ENCODE assay signal across 17 cellular contexts in genomic region chr2:40197121-40197520, GRCh38.
"Had no signal": no experiment of that assay in that cellular context is flagged by ENCODE, and none has a peak within 500 bp of the region (broad histone marks: within the 10 kb centered on the region; RNA-seq: fewer than 3 reads in every experiment).

No MANE protein-coding gene starts in this region.

- H3K9me3 ChIP-seq: gastrocnemius medialis, heart left ventricle, prostate gland, right lobe of liver, testis, upper lobe of right lung had no signal

- H3K4me1 ChIP-seq: gastrocnemius medialis, prostate gland, right lobe of liver, testis, upper lobe of right lung had no signal

- H3K9me3 Mint-ChIP-seq: nephron progenitor cell; stimulated activated naive CD8-positive, alpha-beta T cell treated with anti-CD3 and anti-CD28 coated beads, Interleukin-15, amount 100 ng/mL, for 72 hours had no signal

- H3K36me3 Mint-ChIP-seq: immature natural killer cell had no signal

- H3K4me3 Mint-ChIP-seq: immature natural killer cell; nephron progenitor cell; stimulated activated naive CD8-positive, alpha-beta T cell treated with anti-CD3 and anti-CD28 coated beads, Interleukin-15, amount 100 ng/mL, for 72 hours had no signal

- ATAC-seq: gastrocnemius medialis; right lobe of liver; stimulated activated naive CD8-positive, alpha-beta T cell treated with anti-CD3 and anti-CD28 coated beads, Interleukin-15, amount 100 ng/mL, for 72 hours; upper lobe of right lung had no signal

- H3K36me3 ChIP-seq: brain microvascular endothelial cell, gastrocnemius medialis, prostate gland, right lobe of liver, upper lobe of right lung had no signal

- H3K27ac Mint-ChIP-seq: immature natural killer cell; nephron progenitor cell; stimulated activated naive CD8-positive, alpha-beta T cell treated with anti-CD3 and anti-CD28 coated beads, Interleukin-15, amount 100 ng/mL, for 72 hours had no signal

- DNase-seq: activated CD4-positive, alpha-beta T cell treated with anti-CD3 and anti-CD28 coated beads, Interleukin-2, amount 50 U/mL, for 4 hours; activated CD4-positive, CD25-positive, alpha-beta regulatory T cell treated with anti-CD3 and anti-CD28 coated beads, Interleukin-2, amount 50 U/mL, for 72 hours; activated naive CD4-positive, alpha-beta T cell; activated T-cell treated with anti-CD3 and anti-CD28 coated beads for 4 hours; brain microvascular endothelial cell; dermis blood vessel endothelial cell; gastrocnemius medialis; heart left ventricle; immature natural killer cell; nephron progenitor cell; right lobe of liver; stimulated activated naive CD8-positive, alpha-beta T cell treated with anti-CD3 and anti-CD28 coated beads, Interleukin-15, amount 100 ng/mL, for 72 hours; T-helper 9 cell; testis; upper lobe of right lung had no signal

- H3K4me1 Mint-ChIP-seq: immature natural killer cell; stimulated activated naive CD8-positive, alpha-beta T cell treated with anti-CD3 and anti-CD28 coated beads, Interleukin-15, amount 100 ng/mL, for 72 hours had no signal

- H3K27me3 ChIP-seq: brain microvascular endothelial cell, gastrocnemius medialis, heart left ventricle, right lobe of liver, testis, upper lobe of right lung had no signal

- H3K4me3 ChIP-seq: gastrocnemius medialis, heart left ventricle, prostate gland, right lobe of liver, testis, upper lobe of right lung had no signal

- H3K27ac ChIP-seq: brain microvascular endothelial cell, epithelial cell of prostate, gastrocnemius medialis, prostate gland, right lobe of liver, testis, upper lobe of right lung had no signal
